In the genomic region with DNA sequence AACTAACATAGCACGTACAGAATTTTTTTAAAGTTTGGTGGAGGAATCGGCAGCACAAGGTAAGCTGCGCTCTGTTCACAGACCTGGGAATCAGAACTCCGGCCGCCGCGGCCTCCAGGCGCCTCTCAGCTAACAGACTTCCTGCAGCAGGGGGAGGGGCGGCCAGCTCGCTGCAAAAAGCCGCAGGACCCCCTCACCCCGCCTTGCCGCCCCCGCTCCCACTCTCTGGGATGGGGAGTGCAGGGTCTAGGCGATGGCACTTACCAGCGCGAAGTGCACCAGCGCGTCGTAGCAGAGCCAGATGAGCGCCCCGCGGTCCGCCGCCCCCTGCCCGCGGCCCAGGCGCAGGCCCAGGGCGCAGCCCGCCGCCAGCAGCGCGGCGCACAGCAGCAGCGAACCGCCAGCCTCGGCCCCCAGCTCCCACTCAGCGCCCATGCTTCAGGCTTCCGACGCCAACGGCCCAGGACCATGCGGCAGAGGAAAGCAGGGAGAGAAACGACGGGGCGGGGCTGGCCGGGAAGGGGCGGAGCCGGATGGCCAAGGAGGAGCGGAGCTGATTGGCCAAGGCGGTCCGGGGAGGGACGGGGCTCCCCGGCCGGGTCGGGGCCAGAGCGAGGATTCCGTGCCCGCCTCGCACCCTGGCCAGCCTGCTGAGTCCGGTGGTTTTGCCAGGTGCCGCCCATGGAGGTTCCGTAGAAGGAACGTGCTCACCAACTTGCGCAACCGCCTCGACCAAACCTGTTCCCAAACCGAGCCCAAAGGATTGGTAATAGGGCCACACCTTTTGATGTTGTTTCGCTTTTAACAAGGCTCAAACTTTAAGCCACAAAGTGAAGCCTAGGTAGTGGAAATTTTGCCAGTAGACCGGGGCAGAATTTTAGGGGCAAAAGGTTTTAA, we compare ENCODE assay signal across 8 cellular contexts. TPM values are rescaled to one million over a fixed set of nuclear protein-coding genes. Genes with fewer than 3 reads are reported as not detected.
DNase-seq lines count a peak whose midpoint lies in the region; ATAC-seq and TF ChIP-seq lines count a peak whose summit lies in the region.

EBPL (minus strand) TSS at position 497 of the 897 bp plus-strand sequence; CDS start at position 435, 62 bp downstream.

- ATAC-seq in GM21737 (IDR thresholded peaks at IDR 0.05; ENCODE audit: unreplicated experiment) (peak; percentile 98), natural killer cell (peak; percentile 96 to 98 (median 97))
- ATAC-seq in activated T-helper 17 cell treated with anti-CD3 and anti-CD28 coated beads, Interleukin-2, amount 50 U/mL, for 72 hours (replicated peaks), result peak; percentile 99

- H4K20me1 ChIP-seq in DOHH2 (ENCODE audit: control insufficient read depth, insufficient read depth, low read depth, low read length) (0 out of 2 replicates have a peak, but pooled peaks cover 3% of the 10 kb centered on the region), KMS-11 (ENCODE audit: insufficient read depth) (no peaks in the 10 kb centered on the region)

- H3K9me3 Mint-ChIP-seq in activated T-helper 17 cell treated with anti-CD3 and anti-CD28 coated beads, Interleukin-2, amount 50 U/mL, for 72 hours, result no peaks in the 10 kb centered on the region
- H3K9me3 Mint-ChIP-seq in natural killer cell, result no peaks in the 10 kb centered on the region

- H3K79me2 ChIP-seq in DOHH2 (ENCODE audit: control insufficient read depth, low read length) (peaks cover 42% of the 10 kb centered on the region), KMS-11 (ENCODE audit: insufficient read depth, low read depth) (peaks cover 27% of the 10 kb centered on the region)

- POLR2A ChIA-PET in RWPE1 (lab: Yijun Ruan, JAX; ENCODE audit: low non-redundant PET), result interaction anchor here (1.5 kb wide), 1 partner anchor 102 kb away, joined by 5 read pairs; the partner anchor contains the start of gene KPNA3

- no peaks in the 10 kb centered on the region for H3K9me2 ChIP-seq in DOHH2 (replicated peaks; ENCODE audit: control insufficient read depth, low read length)

- CTCF ChIA-PET in RWPE1 (lab: Yijun Ruan, JAX), result interaction anchor here (0.6 kb wide), 1 partner anchor 99 kb away, joined by 3 read pairs; no protein-coding TSS in a partner anchor

- H3K9me3 ChIP-seq in DOHH2 (ENCODE audit: control insufficient read depth, insufficient read depth, low read length), result no peaks in the 10 kb centered on the region

- peaks cover 7% of the 10 kb centered on the region for H3F3A ChIP-seq in DOHH2 (ENCODE audit: control insufficient read depth, insufficient read depth)

- H3K36me3 ChIP-seq in DOHH2 (ENCODE audit: control insufficient read depth, low read length) (peaks cover 22% of the 10 kb centered on the region), KMS-11 (ENCODE audit: insufficient read depth) (no peaks in the 10 kb centered on the region)

- H3K4me1 ChIP-seq in DOHH2 (ENCODE audit: control insufficient read depth, low read length) (peaks cover 20% of the 10 kb centered on the region), KMS-11 (ENCODE audit: low read depth, poor library complexity, severe bottlenecking) (peaks cover 11% of the 10 kb centered on the region)

- no peaks in the 10 kb centered on the region for H3K27me3 Mint-ChIP-seq in activated T-helper 17 cell treated with anti-CD3 and anti-CD28 coated beads, Interleukin-2, amount 50 U/mL, for 72 hours
- no peaks in the 10 kb centered on the region for H3K27me3 Mint-ChIP-seq in natural killer cell (ENCODE audit: low read depth in 2 of 2)

- peak within 1 kb of the TSS; percentile 79 for H3K9ac ChIP-seq in KMS-11

- DNase-seq in RWPE1 (ENCODE audit: low spot score) (peak; percentile 96), fibroblast of peridontal ligament (ENCODE audit: extremely low read depth) (peak; percentile 78), natural killer cell (peak; percentile 73)
- peak; percentile 62 to 85 (median 74) for DNase-seq in stimulated activated naive CD4-positive, alpha-beta T cell (lab: John Stamatoyannopoulos, UW)

- H3K4me3 ChIP-seq in DOHH2 (ENCODE audit: low read length) (peak within 1 kb of the TSS; percentile 84), KMS-11 (IDR thresholded peaks at IDR 0.05; ENCODE audit: insufficient read depth, low read depth, low read length) (no peak within 1 kb of the TSS)

- H3K27ac ChIP-seq in DOHH2 (ENCODE audit: low read depth, low read length), result peak within 1 kb of the TSS; percentile 27
- peak within 1 kb of the TSS; percentile 62 for H3K27ac ChIP-seq in KMS-11
- peak within 1 kb of the TSS; percentile 94 for H3K27ac ChIP-seq in RWPE1

- H3K36me3 Mint-ChIP-seq in activated T-helper 17 cell treated with anti-CD3 and anti-CD28 coated beads, Interleukin-2, amount 50 U/mL, for 72 hours (ENCODE audit: low read depth), result no peaks in the 10 kb centered on the region
- no peaks in the 10 kb centered on the region for H3K36me3 Mint-ChIP-seq in natural killer cell

- peak within 1 kb of the TSS; percentile 58 for H2AFZ ChIP-seq in KMS-11 (ENCODE audit: low read depth)

- peak within 1 kb of the TSS; percentile 83 for H3K27ac Mint-ChIP-seq in activated T-helper 17 cell treated with anti-CD3 and anti-CD28 coated beads, Interleukin-2, amount 50 U/mL, for 72 hours
- H3K27ac Mint-ChIP-seq in natural killer cell, result peak within 1 kb of the TSS; percentile 21 to 68

- H3K4me2 ChIP-seq in DOHH2 (ENCODE audit: low read length), result peak within 1 kb of the TSS; percentile 84
- H3K4me2 ChIP-seq in KMS-11, result peak within 1 kb of the TSS; percentile 54

- intact Hi-C loops in natural killer cell (cut with micrococcal nuclease), result no loop called here

- no peaks in the 10 kb centered on the region for H3K4me1 Mint-ChIP-seq in activated T-helper 17 cell treated with anti-CD3 and anti-CD28 coated beads, Interleukin-2, amount 50 U/mL, for 72 hours
- peaks cover 9 to 14% of the 10 kb centered on the region in 2 donors for H3K4me1 Mint-ChIP-seq in natural killer cell

- H3K27me3 ChIP-seq in DOHH2 (ENCODE audit: control insufficient read depth, low read length), result no peaks in the 10 kb centered on the region
- H3K27me3 ChIP-seq in KMS-11 (ENCODE audit: insufficient read depth, low read depth), result no peaks in the 10 kb centered on the region

- H3K4me3 Mint-ChIP-seq in activated T-helper 17 cell treated with anti-CD3 and anti-CD28 coated beads, Interleukin-2, amount 50 U/mL, for 72 hours, result peak within 1 kb of the TSS; percentile 89
- peak within 1 kb of the TSS; percentile 89 for H3K4me3 Mint-ChIP-seq in natural killer cell

- TF ChIP-seq CTCF in DOHH2 (IDR thresholded peaks at IDR 0.05; ENCODE audit: low read depth, low read length, poor library complexity, severe bottlenecking), result no peak
- no peak for TF ChIP-seq CTCF in KMS-11 (conservative IDR thresholded peaks at IDR 0.05; ENCODE audit: low read depth, low read length)
- no peak for TF ChIP-seq CTCF in RWPE1 (conservative IDR thresholded peaks at IDR 0.05; ENCODE audit: low read depth)
- TF ChIP-seq CTCF in natural killer cell (IDR thresholded peaks at IDR 0.05), result no peak

RNA-seq across cellular contexts. Expression of gene EBPL, which starts in this region (rescaled TPM):
- 10 to 100 TPM; 24.0 to 53.5 TPM for total RNA-seq in activated T-helper 17 cell treated with anti-CD3 and anti-CD28 coated beads, Interleukin-2, amount 50 U/mL, for 72 hours
- total RNA-seq in natural killer cell, result 10 to 100 TPM in 2 of 3 donors, 1 to 10 TPM in 1; 7.1 to 11.3 (median 10.7) TPM

Comparison
In these comparisons a context has a peak if more than half of its experiments do, and no peak if none do; other contexts are left out.
1. H3K27ac ChIP-seq: peak in every context shown above with its lines; median percentile 94 in RWPE1; 62 in KMS-11; 27 in DOHH2.